1 cellular context compared by ENCODE assay signal in the genomic region with DNA sequence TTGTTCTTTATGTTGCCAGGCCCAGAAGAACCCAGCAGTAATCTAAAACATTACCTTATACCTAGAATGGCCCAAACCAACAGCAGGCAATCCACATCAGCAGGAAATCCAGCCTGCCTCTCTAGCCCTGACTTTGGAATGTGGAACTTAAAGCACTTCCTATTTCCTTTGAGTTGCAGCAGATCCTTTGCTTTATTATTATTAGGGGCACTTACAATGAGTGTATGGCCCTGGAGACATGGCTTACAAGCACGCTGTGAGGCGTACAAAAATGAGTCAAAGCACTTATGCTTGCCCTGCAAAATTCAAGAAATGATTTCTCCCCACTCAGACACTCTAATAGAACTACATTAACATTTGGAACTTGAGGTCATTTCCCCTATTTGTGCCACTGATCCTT.
TF ChIP-seq lines count a peak whose summit lies in the region.

No MANE protein-coding gene starts in this region.

TF ChIP-seq in endothelial cell of umbilical vein, 7 proteins besides CTCF, POLR2A, EP300 and RAD21:
- TF ChIP-seq EZH2 (IDR thresholded peaks at IDR 0.05; ENCODE audit: borderline replicate concordance, low read depth, low read length, severe bottlenecking) (no peak), POLR2AphosphoS5 (IDR thresholded peaks at IDR 0.05; ENCODE audit: insufficient read depth, low read depth, low read length) (peak; percentile 14), FOS (IDR thresholded peaks at IDR 0.05; ENCODE audit: borderline replicate concordance, insufficient read depth, low read length) (no peak), JUN (IDR thresholded peaks at IDR 0.05; ENCODE audit: borderline replicate concordance, insufficient read depth, insufficient read length, low read depth) (peak; percentile 28), GATA2 (IDR thresholded peaks at IDR 0.05; ENCODE audit: insufficient read depth, insufficient read length, low read depth, low read length) (no peak)
TF ChIP-seq in endothelial cell of umbilical vein: peak in this region for 2.
